ENCODE assay signal across 12 cellular contexts in genomic region chr6:87905101-87905517, GRCh38.
A peak's percentile ranks its signal among the peaks of the same experiment; 100 is the strongest.
DNase-seq lines count a peak whose midpoint lies in the region; ATAC-seq lines count a peak whose summit lies in the region.
"Had no signal": no experiment of that assay in that cellular context is flagged by ENCODE, and none has a peak within 500 bp of the region (broad histone marks: within the 10 kb centered on the region; RNA-seq: fewer than 3 reads in every experiment).

No MANE protein-coding gene starts in this region.

- ATAC-seq in HG02678 (IDR thresholded peaks at IDR 0.05; ENCODE audit: unreplicated experiment) (peak; percentile 84), HG03520 (IDR thresholded peaks at IDR 0.05; ENCODE audit: unreplicated experiment) (peak; percentile 81)
- peak; percentile 89 for ATAC-seq in stimulated activated memory B cell treated with anti-CD40 and anti-IgM and Interleukin-4, amounts not matched to agents 10 μg/mL and 1 μg/mL and 100 μg/mL, for 72 hours

- H3K4me1 Mint-ChIP-seq in stimulated activated memory B cell treated with anti-CD40 and anti-IgM and Interleukin-4, amounts not matched to agents 10 μg/mL and 1 μg/mL and 100 μg/mL, for 72 hours, result peaks cover 30% of the 10 kb centered on the region

- DNase-seq in NCI-H1694 treated with DMSO at 0.1 percent for 48 hours (lab: John Stamatoyannopoulos, UW) (peak; percentile 20), NCI-H1694 (lab: John Stamatoyannopoulos, UW) (no peak), hepatic stellate cell (ENCODE audit: low spot score) (no peak)
- DNase-seq in activated CD4-positive, alpha-beta T cell treated with anti-CD3 and anti-CD28 coated beads, Interleukin-2, amount 50 U/mL, for 1 hour, result no peak
- DNase-seq in activated CD4-positive, alpha-beta T cell treated with anti-CD3 and anti-CD28 coated beads, Interleukin-2, amount 50 U/mL, for 4 hours, result no peak
- DNase-seq: 8988T, NCI-H446, tibial artery had no signal

- H3K9me3 Mint-ChIP-seq in stimulated activated memory B cell treated with anti-CD40 and anti-IgM and Interleukin-4, amounts not matched to agents 10 μg/mL and 1 μg/mL and 100 μg/mL, for 72 hours, result no peaks in the 10 kb centered on the region
- H3K9me3 Mint-ChIP-seq: activated T-helper 1 cell treated with anti-CD3 and anti-CD28 coated beads, Interleukin-12 subunit alpha, Interleukin-12 subunit beta, Interleukin-2, Interleukin-4 antibody, amounts not matched to agents 30 ng/mL and 10 ng/mL and 1 ng/mL, durations not matched to agents 14 hours and 24 hours and 36 hours had no signal

- H3K27ac Mint-ChIP-seq in stimulated activated memory B cell treated with anti-CD40 and anti-IgM and Interleukin-4, amounts not matched to agents 10 μg/mL and 1 μg/mL and 100 μg/mL, for 72 hours, result peak overlapping the region; percentile 54
- H3K27ac Mint-ChIP-seq: activated T-helper 1 cell treated with anti-CD3 and anti-CD28 coated beads, Interleukin-12 subunit alpha, Interleukin-12 subunit beta, Interleukin-2, Interleukin-4 antibody, amounts not matched to agents 30 ng/mL and 10 ng/mL and 1 ng/mL, durations not matched to agents 14 hours and 24 hours and 36 hours had no signal

- H3K4me3 Mint-ChIP-seq in stimulated activated memory B cell treated with anti-CD40 and anti-IgM and Interleukin-4, amounts not matched to agents 10 μg/mL and 1 μg/mL and 100 μg/mL, for 72 hours, result peak overlapping the region; percentile 1
- H3K4me3 Mint-ChIP-seq: activated T-helper 1 cell treated with anti-CD3 and anti-CD28 coated beads, Interleukin-12 subunit alpha, Interleukin-12 subunit beta, Interleukin-2, Interleukin-4 antibody, amounts not matched to agents 30 ng/mL and 10 ng/mL and 1 ng/mL, durations not matched to agents 14 hours and 24 hours and 36 hours had no signal

- H3K27me3 Mint-ChIP-seq in stimulated activated memory B cell treated with anti-CD40 and anti-IgM and Interleukin-4, amounts not matched to agents 10 μg/mL and 1 μg/mL and 100 μg/mL, for 72 hours, result no peaks in the 10 kb centered on the region

- no peaks in the 10 kb centered on the region for H3K36me3 Mint-ChIP-seq in stimulated activated memory B cell treated with anti-CD40 and anti-IgM and Interleukin-4, amounts not matched to agents 10 μg/mL and 1 μg/mL and 100 μg/mL, for 72 hours
